ENCODE assay signal across 14 cellular contexts in the genomic region with DNA sequence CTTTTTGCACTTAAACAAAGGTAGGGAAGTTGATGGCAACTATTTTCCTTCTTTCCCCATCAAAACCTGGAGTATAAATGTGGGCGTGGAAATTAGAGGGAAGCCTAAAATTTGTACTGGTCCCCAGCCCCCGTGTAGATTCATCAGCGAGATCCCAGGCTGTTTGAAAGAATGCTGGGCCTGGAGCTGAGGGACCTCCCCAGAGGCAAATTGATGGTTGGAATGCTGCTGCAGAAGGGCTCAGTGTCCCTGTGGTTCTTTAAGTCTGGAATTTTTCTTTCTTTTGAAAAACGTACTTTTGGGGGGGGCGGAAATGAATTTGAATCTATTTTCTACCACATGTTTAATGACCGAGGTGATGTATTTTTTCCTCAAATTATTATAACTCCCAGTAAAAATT.
DNase-seq lines count a peak whose midpoint lies in the region; ATAC-seq and TF ChIP-seq lines count a peak whose summit lies in the region.
"Had no signal": no experiment of that assay in that cellular context is flagged by ENCODE, and none has a peak within 500 bp of the region (broad histone marks: within the 10 kb centered on the region; RNA-seq: fewer than 3 reads in every experiment).

No MANE protein-coding gene starts in this region.

- H3K4me1 ChIP-seq in testis = peaks cover 15% of the 10 kb centered on the region
- peaks cover 0 to 6% (median 0%) of the 10 kb centered on the region in 4 donors for H3K4me1 ChIP-seq in right lobe of liver
- H3K4me1 ChIP-seq: BLaER1 had no signal

- peaks cover 69% of the 10 kb centered on the region for H3K4me1 Mint-ChIP-seq in nephron

- H3K27ac Mint-ChIP-seq in nephron = peak overlapping the region; percentile 8 to 85 (median 83)

- H3K27me3 Mint-ChIP-seq in nephron (ENCODE audit: low read depth) = no peaks in the 10 kb centered on the region

- DNase-seq in RPMI7951 (ENCODE audit: low read depth) = peak; percentile 58
- no peak for DNase-seq in coronary artery (ENCODE audit: low spot score)
- DNase-seq in testis = no peak
- DNase-seq in right lobe of liver = no peak
- DNase-seq in NAMALWA (ENCODE audit: low spot score) = no peak
- DNase-seq in nucleus accumbens (lab: John Stamatoyannopoulos, UW) = no peak
- DNase-seq: activated naive CD4-positive, alpha-beta T cell; DMS53; NCI-H1092 treated with DMSO at 0.1 percent for 48 hours; NCI-H226 had no signal

- H3K27me3 ChIP-seq in testis (no peaks in the 10 kb centered on the region), right lobe of liver (no peaks in the 10 kb centered on the region)

- intact Hi-C loops in testis (cut with DNase I; ENCODE audit: low total_unique reads) (loop anchor here (10.0 kb wide), 1 partner anchor 98 kb away; no protein-coding TSS in a partner anchor), right lobe of liver (cut with DNase I) (no loop called here)

- no peaks in the 10 kb centered on the region for H3K9me3 Mint-ChIP-seq in nephron

- TF ChIP-seq POLR2A in testis (IDR thresholded peaks at IDR 0.05) (no peak), right lobe of liver (IDR thresholded peaks at IDR 0.05) (no peak)

- peak overlapping the region; percentile 2 for H3K4me3 ChIP-seq in coronary artery
- no peak overlapping the region for H3K4me3 ChIP-seq in testis
- no peak overlapping the region for H3K4me3 ChIP-seq in right lobe of liver
- H3K4me3 ChIP-seq: BLaER1, HAP-1 had no signal

- H3K36me3 Mint-ChIP-seq in nephron (ENCODE audit: low read depth) = peaks cover 15% of the 10 kb centered on the region

- H3K36me3 ChIP-seq in testis (ENCODE audit: low read depth, missing control alignments) (no peaks in the 10 kb centered on the region), right lobe of liver (no peaks in the 10 kb centered on the region)
- H3K36me3 ChIP-seq: BLaER1, HAP-1 had no signal

- H3K4me3 Mint-ChIP-seq in nephron = no peak overlapping the region

- H3K27ac ChIP-seq in coronary artery = peak overlapping the region; percentile 6 to 76
- H3K27ac ChIP-seq in testis = peak overlapping the region; percentile 5 to 73
- no peak overlapping the region for H3K27ac ChIP-seq in right lobe of liver
- H3K27ac ChIP-seq: BLaER1 had no signal

- 57 to 60% methylated on average over 6 of the region's 6 CpGs for WGBS in testis, 2 donors
- WGBS in right lobe of liver (ENCODE audit: insufficient coverage, low coverage, low lambda C conversion rate, missing lambda C conversion rate) = 69% methylated on average over 6 of the region's 6 CpGs

- no peaks in the 10 kb centered on the region for H3K9me3 ChIP-seq in testis
- no peaks in the 10 kb centered on the region for H3K9me3 ChIP-seq in right lobe of liver
- H3K9me3 ChIP-seq: BLaER1, HAP-1 had no signal

- TF ChIP-seq CTCF in coronary artery (IDR thresholded peaks at IDR 0.05) (no peak), nephron (IDR thresholded peaks at IDR 0.05; ENCODE audit: unreplicated experiment in 3 of 3) (no peak), testis (IDR thresholded peaks at IDR 0.05) (no peak), right lobe of liver (IDR thresholded peaks at IDR 0.05) (no peak)

- ATAC-seq in GM18907 (IDR thresholded peaks at IDR 0.05; ENCODE audit: unreplicated experiment) (no peak), right lobe of liver (no peak)

Comparison
In these comparisons a context has a peak if more than half of its experiments do, and no peak if none do; other contexts are left out.
1. H3K27ac ChIP-seq: peak in coronary artery (2 of 2) and testis (2 of 2); none in right lobe of liver (0 of 3).